8 cellular contexts compared by ENCODE assay signal in the genomic region with DNA sequence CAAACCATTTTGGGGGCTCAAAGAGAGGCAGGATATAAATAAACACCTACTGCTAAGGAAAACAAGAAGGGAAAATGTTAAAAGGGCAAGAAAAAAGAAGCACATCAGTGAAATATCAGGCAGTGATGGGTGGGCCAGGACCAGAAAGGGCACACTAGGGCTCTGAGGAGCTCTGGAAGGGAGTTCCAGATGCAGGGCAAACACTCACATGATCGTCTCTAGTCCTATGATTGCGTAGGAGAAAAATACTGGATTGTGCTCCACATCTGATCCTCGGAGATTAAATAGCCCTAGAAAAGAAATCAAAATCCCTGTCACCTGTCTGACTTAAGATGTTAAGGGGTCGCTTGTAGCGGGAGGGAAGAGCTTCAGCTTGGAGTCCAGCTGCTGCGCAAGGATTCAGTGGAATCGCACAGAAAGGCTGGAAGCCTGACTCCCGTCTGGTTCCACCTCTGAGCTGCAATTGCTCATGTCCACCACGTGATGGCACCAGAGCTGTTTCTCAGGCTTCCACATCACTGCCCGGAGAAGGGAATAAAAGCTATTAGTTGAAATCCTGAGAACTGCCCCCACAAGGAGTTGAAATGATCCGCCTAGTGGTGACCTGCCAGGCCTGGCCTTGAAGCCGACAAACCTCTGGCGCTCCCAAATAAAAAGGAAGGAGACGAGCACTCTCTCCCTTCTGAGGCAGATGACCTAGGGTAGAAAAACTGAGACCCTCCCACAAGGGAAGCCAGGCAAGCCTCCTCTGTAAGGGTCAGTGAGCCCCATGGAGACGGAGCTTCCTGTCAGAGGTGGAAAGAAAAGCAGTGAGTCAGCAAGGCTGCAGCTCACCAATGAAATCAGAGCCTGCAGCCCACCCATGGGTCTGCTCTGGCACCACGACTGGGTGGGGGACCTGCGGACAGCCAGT. TPM values are rescaled to one million over a fixed set of nuclear protein-coding genes. Genes with fewer than 3 reads are reported as not detected.
DNase-seq lines count a peak whose midpoint lies in the region; ATAC-seq and TF ChIP-seq lines count a peak whose summit lies in the region.

No MANE protein-coding gene starts in this region.

- TF ChIP-seq RAD21 in liver (IDR thresholded peaks at IDR 0.05) = peak; percentile 99 to 100

- TF ChIP-seq CTCF in AG09309 (IDR thresholded peaks at IDR 0.05; ENCODE audit: control insufficient read depth, insufficient read depth, low read depth, low read length, missing control alignments) = peak; percentile 97
- peak; percentile 95 for TF ChIP-seq CTCF in liver (IDR thresholded peaks at IDR 0.05; ENCODE audit: low read depth, low read length, missing input control)

- WGBS in liver = 31% methylated on average over 17 of the region's 17 CpGs

- H3K4me3 ChIP-seq in AG09309 (ENCODE audit: control insufficient read depth, low read depth, low read length) (no peak overlapping the region), liver (ENCODE audit: low read depth in 1 of 3, low read length in 3 of 3) (no peak overlapping the region)

- no peak overlapping the region for H3K27ac ChIP-seq in liver (ENCODE audit: low read depth in 1 of 2, low read length in 2 of 2)

- ATAC-seq in GM18870 (IDR thresholded peaks at IDR 0.05; ENCODE audit: unreplicated experiment) (peak; percentile 64), HG03196 (IDR thresholded peaks at IDR 0.05; ENCODE audit: unreplicated experiment) (peak; percentile 79)

- H3K36me3 ChIP-seq in liver (ENCODE audit: control insufficient read depth in 4 of 4, insufficient read depth in 3 of 4, low read depth in 1 of 4, low read length in 3 of 4) = peaks cover 11 to 45% (median 30%) of the 10 kb centered on the region in 4 donors

- H3K27me3 ChIP-seq in liver (ENCODE audit: control insufficient read depth in 4 of 4, insufficient read depth in 4 of 4, low read length in 3 of 4) = no peaks in the 10 kb centered on the region

- DNase-seq in AG09309 (ENCODE audit: low read depth) (peak; percentile 67), NCI-H460 (ENCODE audit: extremely low read depth, low read depth) (peak; percentile 80), dermis blood vessel endothelial cell (peak; percentile 95)
- peak; percentile 67 for DNase-seq in activated CD4-positive, alpha-beta T cell treated with anti-CD3 and anti-CD28 coated beads for 48 hours
- DNase-seq in stimulated activated CD4-positive, alpha-beta T cell treated with anti-CD3 and anti-CD28 coated beads, Interleukin-4, amount 100 ng/mL, for 4 hours = peak; percentile 49 to 50

- H3K4me1 ChIP-seq in liver (ENCODE audit: control insufficient read depth in 4 of 4, insufficient read depth in 4 of 4, low read length in 3 of 4) = no peaks in the 10 kb centered on the region

- H3K9me3 ChIP-seq in liver (ENCODE audit: control insufficient read depth in 4 of 4, low read length in 3 of 4) = no peaks in the 10 kb centered on the region

- peak overlapping the region in 1 of 2 donors; percentile 55 for H3K9ac ChIP-seq in liver (ENCODE audit: low read depth in 1 of 2, low read length in 2 of 2)

TF ChIP-seq in liver, 16 proteins besides CTCF, POLR2A, EP300 and RAD21:
- TF ChIP-seq GABPA (IDR thresholded peaks at IDR 0.05 in 1 of 2, conservative IDR thresholded peaks at IDR 0.05 in 1 of 2) (no peak), NR2F2 (IDR thresholded peaks at IDR 0.05) (peak; percentile 75), TAF1 (conservative IDR thresholded peaks at IDR 0.05) (no peak), HNF4A (conservative IDR thresholded peaks at IDR 0.05) (peak in 1 of 2 donors; percentile 6), YY1 (IDR thresholded peaks at IDR 0.05) (no peak), RXRA (IDR thresholded peaks at IDR 0.05) (peak; percentile 26 to 30), JUND (IDR thresholded peaks at IDR 0.05) (no peak), EGR1 (IDR thresholded peaks at IDR 0.05; ENCODE audit: low read depth in 2 of 2) (no peak), FOXA1 (IDR thresholded peaks at IDR 0.05) (no peak), SP1 (IDR thresholded peaks at IDR 0.05) (peak; percentile 30), HNF4G (IDR thresholded peaks at IDR 0.05) (no peak), FOXA2 (IDR thresholded peaks at IDR 0.05) (no peak)
- TF ChIP-seq, protein P1, sequence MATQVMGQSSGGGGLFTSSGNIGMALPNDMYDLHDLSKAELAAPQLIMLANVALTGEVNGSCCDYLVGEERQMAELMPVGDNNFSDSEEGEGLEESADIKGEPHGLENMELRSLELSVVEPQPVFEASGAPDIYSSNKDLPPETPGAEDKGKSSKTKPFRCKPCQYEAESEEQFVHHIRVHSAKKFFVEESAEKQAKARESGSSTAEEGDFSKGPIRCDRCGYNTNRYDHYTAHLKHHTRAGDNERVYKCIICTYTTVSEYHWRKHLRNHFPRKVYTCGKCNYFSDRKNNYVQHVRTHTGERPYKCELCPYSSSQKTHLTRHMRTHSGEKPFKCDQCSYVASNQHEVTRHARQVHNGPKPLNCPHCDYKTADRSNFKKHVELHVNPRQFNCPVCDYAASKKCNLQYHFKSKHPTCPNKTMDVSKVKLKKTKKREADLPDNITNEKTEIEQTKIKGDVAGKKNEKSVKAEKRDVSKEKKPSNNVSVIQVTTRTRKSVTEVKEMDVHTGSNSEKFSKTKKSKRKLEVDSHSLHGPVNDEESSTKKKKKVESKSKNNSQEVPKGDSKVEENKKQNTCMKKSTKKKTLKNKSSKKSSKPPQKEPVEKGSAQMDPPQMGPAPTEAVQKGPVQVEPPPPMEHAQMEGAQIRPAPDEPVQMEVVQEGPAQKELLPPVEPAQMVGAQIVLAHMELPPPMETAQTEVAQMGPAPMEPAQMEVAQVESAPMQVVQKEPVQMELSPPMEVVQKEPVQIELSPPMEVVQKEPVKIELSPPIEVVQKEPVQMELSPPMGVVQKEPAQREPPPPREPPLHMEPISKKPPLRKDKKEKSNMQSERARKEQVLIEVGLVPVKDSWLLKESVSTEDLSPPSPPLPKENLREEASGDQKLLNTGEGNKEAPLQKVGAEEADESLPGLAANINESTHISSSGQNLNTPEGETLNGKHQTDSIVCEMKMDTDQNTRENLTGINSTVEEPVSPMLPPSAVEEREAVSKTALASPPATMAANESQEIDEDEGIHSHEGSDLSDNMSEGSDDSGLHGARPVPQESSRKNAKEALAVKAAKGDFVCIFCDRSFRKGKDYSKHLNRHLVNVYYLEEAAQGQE (IDR thresholded peaks at IDR 0.05) = no peak
- TF ChIP-seq, protein P2, sequence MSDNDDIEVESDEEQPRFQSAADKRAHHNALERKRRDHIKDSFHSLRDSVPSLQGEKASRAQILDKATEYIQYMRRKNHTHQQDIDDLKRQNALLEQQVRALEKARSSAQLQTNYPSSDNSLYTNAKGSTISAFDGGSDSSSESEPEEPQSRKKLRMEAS (IDR thresholded peaks at IDR 0.05) = no peak
- TF ChIP-seq, protein P3, sequence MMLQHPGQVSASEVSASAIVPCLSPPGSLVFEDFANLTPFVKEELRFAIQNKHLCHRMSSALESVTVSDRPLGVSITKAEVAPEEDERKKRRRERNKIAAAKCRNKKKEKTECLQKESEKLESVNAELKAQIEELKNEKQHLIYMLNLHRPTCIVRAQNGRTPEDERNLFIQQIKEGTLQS (IDR thresholded peaks at IDR 0.05) = no peak
- TF ChIP-seq, protein P4, sequence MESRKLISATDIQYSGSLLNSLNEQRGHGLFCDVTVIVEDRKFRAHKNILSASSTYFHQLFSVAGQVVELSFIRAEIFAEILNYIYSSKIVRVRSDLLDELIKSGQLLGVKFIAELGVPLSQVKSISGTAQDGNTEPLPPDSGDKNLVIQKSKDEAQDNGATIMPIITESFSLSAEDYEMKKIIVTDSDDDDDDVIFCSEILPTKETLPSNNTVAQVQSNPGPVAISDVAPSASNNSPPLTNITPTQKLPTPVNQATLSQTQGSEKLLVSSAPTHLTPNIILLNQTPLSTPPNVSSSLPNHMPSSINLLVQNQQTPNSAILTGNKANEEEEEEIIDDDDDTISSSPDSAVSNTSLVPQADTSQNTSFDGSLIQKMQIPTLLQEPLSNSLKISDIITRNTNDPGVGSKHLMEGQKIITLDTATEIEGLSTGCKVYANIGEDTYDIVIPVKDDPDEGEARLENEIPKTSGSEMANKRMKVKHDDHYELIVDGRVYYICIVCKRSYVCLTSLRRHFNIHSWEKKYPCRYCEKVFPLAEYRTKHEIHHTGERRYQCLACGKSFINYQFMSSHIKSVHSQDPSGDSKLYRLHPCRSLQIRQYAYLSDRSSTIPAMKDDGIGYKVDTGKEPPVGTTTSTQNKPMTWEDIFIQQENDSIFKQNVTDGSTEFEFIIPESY (IDR thresholded peaks at IDR 0.05) = no peak

RNA-seq across cellular contexts. Expression of a gene that starts 39.2 kb away (rescaled TPM):
- total RNA-seq in NCI-H460 (2014; rRNA removed; shearing (Covaris generic)) = 46.7 and 49.3 TPM in 2 replicates
- 79.8 and 82.2 TPM in 2 replicates for polyA plus RNA-seq in NCI-H460 (2014; cell fraction: nucleus; rRNA removed)
- 180 and 256 TPM in 2 replicates for total RNA-seq in dermis blood vessel endothelial cell
- 10 to 100 TPM; 34.0 to 38.1 TPM for total RNA-seq in liver
- 10 to 100 TPM in 1 of 2 donors, 1 to 10 TPM in 1; 9.1 to 20.5 TPM for polyA plus RNA-seq in liver
